Comparison of ENCODE assay signal across 1 cellular context in genomic region chr3:3179407-3180094, GRCh38.
TF ChIP-seq lines count a peak whose summit lies in the region.

TSS of gene CRBN (minus strand) at chr3:3179691. CDS start at chr3:3179687, 4 bp downstream.

TF ChIP-seq in HepG2, 621 proteins besides CTCF, POLR2A, EP300 and RAD21 (continued from another document and continues in another):
- TF ChIP-seq, protein P1, sequence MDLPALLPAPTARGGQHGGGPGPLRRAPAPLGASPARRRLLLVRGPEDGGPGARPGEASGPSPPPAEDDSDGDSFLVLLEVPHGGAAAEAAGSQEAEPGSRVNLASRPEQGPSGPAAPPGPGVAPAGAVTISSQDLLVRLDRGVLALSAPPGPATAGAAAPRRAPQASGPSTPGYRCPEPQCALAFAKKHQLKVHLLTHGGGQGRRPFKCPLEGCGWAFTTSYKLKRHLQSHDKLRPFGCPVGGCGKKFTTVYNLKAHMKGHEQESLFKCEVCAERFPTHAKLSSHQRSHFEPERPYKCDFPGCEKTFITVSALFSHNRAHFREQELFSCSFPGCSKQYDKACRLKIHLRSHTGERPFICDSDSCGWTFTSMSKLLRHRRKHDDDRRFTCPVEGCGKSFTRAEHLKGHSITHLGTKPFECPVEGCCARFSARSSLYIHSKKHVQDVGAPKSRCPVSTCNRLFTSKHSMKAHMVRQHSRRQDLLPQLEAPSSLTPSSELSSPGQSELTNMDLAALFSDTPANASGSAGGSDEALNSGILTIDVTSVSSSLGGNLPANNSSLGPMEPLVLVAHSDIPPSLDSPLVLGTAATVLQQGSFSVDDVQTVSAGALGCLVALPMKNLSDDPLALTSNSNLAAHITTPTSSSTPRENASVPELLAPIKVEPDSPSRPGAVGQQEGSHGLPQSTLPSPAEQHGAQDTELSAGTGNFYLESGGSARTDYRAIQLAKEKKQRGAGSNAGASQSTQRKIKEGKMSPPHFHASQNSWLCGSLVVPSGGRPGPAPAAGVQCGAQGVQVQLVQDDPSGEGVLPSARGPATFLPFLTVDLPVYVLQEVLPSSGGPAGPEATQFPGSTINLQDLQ (CRISPR knock-in tag; IDR thresholded peaks at IDR 0.05): no peak
- peak; percentile 78 for TF ChIP-seq TEAD3 (CRISPR knock-in tag; optimal IDR thresholded peaks at IDR 0.05; ENCODE audit: borderline replicate concordance)
- no peak for TF ChIP-seq ZKSCAN1 (IDR thresholded peaks at IDR 0.05; ENCODE audit: low read length)
- TF ChIP-seq MAFG (CRISPR knock-in tag; IDR thresholded peaks at IDR 0.05): no peak
- no peak for TF ChIP-seq ZNF616 (CRISPR knock-in tag; IDR thresholded peaks at IDR 0.05; ENCODE audit: low read depth)
- TF ChIP-seq, protein P2, sequence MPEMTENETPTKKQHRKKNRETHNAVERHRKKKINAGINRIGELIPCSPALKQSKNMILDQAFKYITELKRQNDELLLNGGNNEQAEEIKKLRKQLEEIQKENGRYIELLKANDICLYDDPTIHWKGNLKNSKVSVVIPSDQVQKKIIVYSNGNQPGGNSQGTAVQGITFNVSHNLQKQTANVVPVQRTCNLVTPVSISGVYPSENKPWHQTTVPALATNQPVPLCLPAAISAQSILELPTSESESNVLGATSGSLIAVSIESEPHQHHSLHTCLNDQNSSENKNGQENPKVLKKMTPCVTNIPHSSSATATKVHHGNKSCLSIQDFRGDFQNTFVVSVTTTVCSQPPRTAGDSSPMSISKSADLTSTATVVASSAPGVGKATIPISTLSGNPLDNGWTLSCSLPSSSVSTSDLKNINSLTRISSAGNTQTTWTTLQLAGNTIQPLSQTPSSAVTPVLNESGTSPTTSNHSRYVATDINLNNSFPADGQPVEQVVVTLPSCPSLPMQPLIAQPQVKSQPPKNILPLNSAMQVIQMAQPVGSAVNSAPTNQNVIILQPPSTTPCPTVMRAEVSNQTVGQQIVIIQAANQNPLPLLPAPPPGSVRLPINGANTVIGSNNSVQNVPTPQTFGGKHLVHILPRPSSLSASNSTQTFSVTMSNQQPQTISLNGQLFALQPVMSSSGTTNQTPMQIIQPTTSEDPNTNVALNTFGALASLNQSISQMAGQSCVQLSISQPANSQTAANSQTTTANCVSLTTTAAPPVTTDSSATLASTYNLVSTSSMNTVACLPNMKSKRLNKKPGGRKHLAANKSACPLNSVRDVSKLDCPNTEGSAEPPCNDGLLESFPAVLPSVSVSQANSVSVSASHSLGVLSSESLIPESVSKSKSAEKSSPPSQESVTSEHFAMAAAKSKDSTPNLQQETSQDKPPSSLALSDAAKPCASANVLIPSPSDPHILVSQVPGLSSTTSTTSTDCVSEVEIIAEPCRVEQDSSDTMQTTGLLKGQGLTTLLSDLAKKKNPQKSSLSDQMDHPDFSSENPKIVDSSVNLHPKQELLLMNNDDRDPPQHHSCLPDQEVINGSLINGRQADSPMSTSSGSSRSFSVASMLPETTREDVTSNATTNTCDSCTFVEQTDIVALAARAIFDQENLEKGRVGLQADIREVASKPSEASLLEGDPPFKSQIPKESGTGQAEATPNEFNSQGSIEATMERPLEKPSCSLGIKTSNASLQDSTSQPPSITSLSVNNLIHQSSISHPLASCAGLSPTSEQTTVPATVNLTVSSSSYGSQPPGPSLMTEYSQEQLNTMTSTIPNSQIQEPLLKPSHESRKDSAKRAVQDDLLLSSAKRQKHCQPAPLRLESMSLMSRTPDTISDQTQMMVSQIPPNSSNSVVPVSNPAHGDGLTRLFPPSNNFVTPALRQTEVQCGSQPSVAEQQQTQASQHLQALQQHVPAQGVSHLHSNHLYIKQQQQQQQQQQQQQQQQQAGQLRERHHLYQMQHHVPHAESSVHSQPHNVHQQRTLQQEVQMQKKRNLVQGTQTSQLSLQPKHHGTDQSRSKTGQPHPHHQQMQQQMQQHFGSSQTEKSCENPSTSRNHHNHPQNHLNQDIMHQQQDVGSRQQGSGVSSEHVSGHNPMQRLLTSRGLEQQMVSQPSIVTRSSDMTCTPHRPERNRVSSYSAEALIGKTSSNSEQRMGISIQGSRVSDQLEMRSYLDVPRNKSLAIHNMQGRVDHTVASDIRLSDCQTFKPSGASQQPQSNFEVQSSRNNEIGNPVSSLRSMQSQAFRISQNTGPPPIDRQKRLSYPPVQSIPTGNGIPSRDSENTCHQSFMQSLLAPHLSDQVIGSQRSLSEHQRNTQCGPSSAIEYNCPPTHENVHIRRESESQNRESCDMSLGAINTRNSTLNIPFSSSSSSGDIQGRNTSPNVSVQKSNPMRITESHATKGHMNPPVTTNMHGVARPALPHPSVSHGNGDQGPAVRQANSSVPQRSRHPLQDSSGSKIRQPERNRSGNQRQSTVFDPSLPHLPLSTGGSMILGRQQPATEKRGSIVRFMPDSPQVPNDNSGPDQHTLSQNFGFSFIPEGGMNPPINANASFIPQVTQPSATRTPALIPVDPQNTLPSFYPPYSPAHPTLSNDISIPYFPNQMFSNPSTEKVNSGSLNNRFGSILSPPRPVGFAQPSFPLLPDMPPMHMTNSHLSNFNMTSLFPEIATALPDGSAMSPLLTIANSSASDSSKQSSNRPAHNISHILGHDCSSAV (CRISPR knock-in tag; IDR thresholded peaks at IDR 0.05; ENCODE audit: borderline replicate concordance): no peak
- TF ChIP-seq ZNF138 (CRISPR knock-in tag; IDR thresholded peaks at IDR 0.05; ENCODE audit: low read depth): 0 out of 2 replicates have a peak, but pooled peaks have one; percentile 32
- TF ChIP-seq RORA (CRISPR knock-in tag; IDR thresholded peaks at IDR 0.05): no peak
- TF ChIP-seq ZSCAN31 (CRISPR knock-in tag; IDR thresholded peaks at IDR 0.05; ENCODE audit: low read depth): peak; percentile 75
- TF ChIP-seq, protein P3, sequence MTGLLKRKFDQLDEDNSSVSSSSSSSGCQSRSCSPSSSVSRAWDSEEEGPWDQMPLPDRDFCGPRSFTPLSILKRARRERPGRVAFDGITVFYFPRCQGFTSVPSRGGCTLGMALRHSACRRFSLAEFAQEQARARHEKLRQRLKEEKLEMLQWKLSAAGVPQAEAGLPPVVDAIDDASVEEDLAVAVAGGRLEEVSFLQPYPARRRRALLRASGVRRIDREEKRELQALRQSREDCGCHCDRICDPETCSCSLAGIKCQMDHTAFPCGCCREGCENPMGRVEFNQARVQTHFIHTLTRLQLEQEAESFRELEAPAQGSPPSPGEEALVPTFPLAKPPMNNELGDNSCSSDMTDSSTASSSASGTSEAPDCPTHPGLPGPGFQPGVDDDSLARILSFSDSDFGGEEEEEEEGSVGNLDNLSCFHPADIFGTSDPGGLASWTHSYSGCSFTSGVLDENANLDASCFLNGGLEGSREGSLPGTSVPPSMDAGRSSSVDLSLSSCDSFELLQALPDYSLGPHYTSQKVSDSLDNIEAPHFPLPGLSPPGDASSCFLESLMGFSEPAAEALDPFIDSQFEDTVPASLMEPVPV (CRISPR knock-in tag; IDR thresholded peaks at IDR 0.05): no peak; the same call in 1 of the 2 replicates
- TF ChIP-seq GZF1 (CRISPR knock-in tag; IDR thresholded peaks at IDR 0.05): no peak; the same call in 1 of the 2 replicates
- TF ChIP-seq DPF2 (CRISPR knock-in tag; IDR thresholded peaks at IDR 0.05; ENCODE audit: borderline replicate concordance, low read depth): no peak
- peak; percentile 90 for TF ChIP-seq TAF1 (CRISPR knock-in tag; IDR thresholded peaks at IDR 0.05)
- TF ChIP-seq ZNF276 (CRISPR knock-in tag; IDR thresholded peaks at IDR 0.05; ENCODE audit: low read depth): no peak; the same call in 1 of the 2 replicates
- peak; percentile 68 for TF ChIP-seq HIVEP1 (CRISPR knock-in tag; IDR thresholded peaks at IDR 0.05)
- no peak for TF ChIP-seq NR3C1 (CRISPR knock-in tag; IDR thresholded peaks at IDR 0.05)
- TF ChIP-seq YY1 (IDR thresholded peaks at IDR 0.05; ENCODE audit: insufficient read depth, insufficient replicate concordance, low read depth, low read length): peak; percentile 97
- peak; percentile 97 for TF ChIP-seq KMT2A (CRISPR knock-in tag; IDR thresholded peaks at IDR 0.05)
- no peak for TF ChIP-seq ARNT (IDR thresholded peaks at IDR 0.05)
- no peak for TF ChIP-seq ZNF577 (CRISPR knock-in tag; IDR thresholded peaks at IDR 0.05; ENCODE audit: borderline replicate concordance, low read depth)
- peak; percentile 50 for TF ChIP-seq TFE3 (CRISPR knock-in tag; IDR thresholded peaks at IDR 0.05)
- peak; percentile 65 for TF ChIP-seq ZBTB43 (CRISPR knock-in tag; conservative IDR thresholded peaks at IDR 0.05)
- TF ChIP-seq, protein P4, sequence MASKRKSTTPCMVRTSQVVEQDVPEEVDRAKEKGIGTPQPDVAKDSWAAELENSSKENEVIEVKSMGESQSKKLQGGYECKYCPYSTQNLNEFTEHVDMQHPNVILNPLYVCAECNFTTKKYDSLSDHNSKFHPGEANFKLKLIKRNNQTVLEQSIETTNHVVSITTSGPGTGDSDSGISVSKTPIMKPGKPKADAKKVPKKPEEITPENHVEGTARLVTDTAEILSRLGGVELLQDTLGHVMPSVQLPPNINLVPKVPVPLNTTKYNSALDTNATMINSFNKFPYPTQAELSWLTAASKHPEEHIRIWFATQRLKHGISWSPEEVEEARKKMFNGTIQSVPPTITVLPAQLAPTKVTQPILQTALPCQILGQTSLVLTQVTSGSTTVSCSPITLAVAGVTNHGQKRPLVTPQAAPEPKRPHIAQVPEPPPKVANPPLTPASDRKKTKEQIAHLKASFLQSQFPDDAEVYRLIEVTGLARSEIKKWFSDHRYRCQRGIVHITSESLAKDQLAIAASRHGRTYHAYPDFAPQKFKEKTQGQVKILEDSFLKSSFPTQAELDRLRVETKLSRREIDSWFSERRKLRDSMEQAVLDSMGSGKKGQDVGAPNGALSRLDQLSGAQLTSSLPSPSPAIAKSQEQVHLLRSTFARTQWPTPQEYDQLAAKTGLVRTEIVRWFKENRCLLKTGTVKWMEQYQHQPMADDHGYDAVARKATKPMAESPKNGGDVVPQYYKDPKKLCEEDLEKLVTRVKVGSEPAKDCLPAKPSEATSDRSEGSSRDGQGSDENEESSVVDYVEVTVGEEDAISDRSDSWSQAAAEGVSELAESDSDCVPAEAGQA (IDR thresholded peaks at IDR 0.05; ENCODE audit: low read depth): peak; percentile 76
- TF ChIP-seq, protein P4 (CRISPR knock-in tag; IDR thresholded peaks at IDR 0.05; ENCODE audit: borderline replicate concordance): no peak
- peak; percentile 84; the same call in 1 of the 2 replicates for TF ChIP-seq ZNF136 (CRISPR knock-in tag; IDR thresholded peaks at IDR 0.05; ENCODE audit: low read depth)
- TF ChIP-seq PBX2 (CRISPR knock-in tag; IDR thresholded peaks at IDR 0.05): no peak
- TF ChIP-seq SIX1 (CRISPR knock-in tag; IDR thresholded peaks at IDR 0.05; ENCODE audit: borderline replicate concordance): 0 out of 2 replicates have a peak, but pooled peaks have one; percentile 50
